In genomic region chr4:123343400-123344060, GRCh38 we compare ENCODE assay signal across 23 cellular contexts. TPM values are rescaled to one million over a fixed set of nuclear protein-coding genes. Genes with fewer than 3 reads are reported as not detected.
DNase-seq lines count a peak whose midpoint lies in the region; ATAC-seq and TF ChIP-seq lines count a peak whose summit lies in the region.
"Had no signal": no experiment of that assay in that cellular context is flagged by ENCODE, and none has a peak within 500 bp of the region (broad histone marks: within the 10 kb centered on the region; RNA-seq: fewer than 3 reads in every experiment).

No MANE protein-coding gene starts in this region.

- peaks cover 26% of the 10 kb centered on the region for H3K4me1 Mint-ChIP-seq in GM23338
- H3K4me1 Mint-ChIP-seq: IgD-negative memory B cell had no signal

- no peak for TF ChIP-seq CTCF in GM23338 (conservative IDR thresholded peaks at IDR 0.05; ENCODE audit: low read depth in 2 of 2)
- no peak for TF ChIP-seq CTCF in fibroblast of pulmonary artery (IDR thresholded peaks at IDR 0.05; ENCODE audit: low read length, missing control alignments)
- TF ChIP-seq CTCF in psoas muscle (IDR thresholded peaks at IDR 0.05) = no peak

- H3K36me3 Mint-ChIP-seq in GM23338 (ENCODE audit: low read depth) = no peaks in the 10 kb centered on the region
- H3K36me3 Mint-ChIP-seq: IgD-negative memory B cell, natural killer cell, WTC11 had no signal

- H4K8ac ChIP-seq in trophoblast cell (ENCODE audit: low read depth, low read length) = no peak overlapping the region

- no peak overlapping the region for H2BK5ac ChIP-seq in trophoblast cell (ENCODE audit: low read depth, low read length, poor library complexity)

- H3F3A ChIP-seq in GM23338 (replicated peaks; ENCODE audit: low read depth) = no peaks in the 10 kb centered on the region

- H3K9me3 ChIP-seq in psoas muscle = no peaks in the 10 kb centered on the region
- H3K9me3 ChIP-seq in trophoblast cell (ENCODE audit: insufficient read depth, low read depth, low read length) = no peaks in the 10 kb centered on the region

- H3K9ac ChIP-seq in trophoblast cell (ENCODE audit: low read length) = no peak overlapping the region

- ATAC-seq in GM23338 (no peak), psoas muscle (no peak), HG03469 (IDR thresholded peaks at IDR 0.05; ENCODE audit: unreplicated experiment) (no peak)
- ATAC-seq: natural killer cell, WTC11 had no signal

- H3K4me1 ChIP-seq in GM23338 (ENCODE audit: insufficient read depth) (peaks cover 8% of the 10 kb centered on the region; the same call in 1 of the 2 replicates), psoas muscle (peaks cover 9% of the 10 kb centered on the region), trophoblast cell (ENCODE audit: control insufficient read depth in 1 of 2, insufficient read depth in 2 of 2, low read length in 2 of 2) (no peaks in the 10 kb centered on the region)

- H3K9me2 ChIP-seq in GM23338 (ENCODE audit: insufficient read depth) = no peaks in the 10 kb centered on the region

- DNase-seq in GM23338 (ENCODE audit: low spot score) (no peak), MV-4-11 (lab: John Stamatoyannopoulos, UW) (peak; percentile 29), fibroblast of pulmonary artery (ENCODE audit: low read depth) (peak; percentile 77), psoas muscle (no peak), NCI-H2107 treated with DMSO at 0.1 percent for 48 hours (lab: John Stamatoyannopoulos, UW; ENCODE audit: unreplicated experiment) (no peak), trophoblast cell (no peak)
- DNase-seq: activated CD4-positive, alpha-beta T cell treated with anti-CD3 and anti-CD28 coated beads, Interleukin-2, amount 50 U/mL, for 48 hours; amniotic stem cell; central memory CD4-positive, alpha-beta T cell; DMS 273 treated with DMSO at 0.1 percent for 48 hours; natural killer cell; NCI-H187 treated with DMSO at 0.1 percent for 48 hours; NCI-H2227 treated with DMSO at 0.1 percent for 48 hours; NCI-H774; PC-9; SJCRH30; stimulated activated CD4-positive, alpha-beta T cell treated with anti-CD3 and anti-CD28 coated beads, Interleukin-4, amount 100 ng/mL, for 4 hours; T-helper 2 cell had no signal

- H3K79me2 ChIP-seq in GM23338 (replicated peaks; ENCODE audit: insufficient read depth) = no peaks in the 10 kb centered on the region
- H3K79me2 ChIP-seq in trophoblast cell (ENCODE audit: control insufficient read depth, insufficient read depth, low read length, poor library complexity) = no peaks in the 10 kb centered on the region

- intact Hi-C loops in psoas muscle (cut with DNase I) = no loop called here

- no peak overlapping the region for H3K18ac ChIP-seq in trophoblast cell (ENCODE audit: low read length)

- H3K27me3 Mint-ChIP-seq in GM23338 (ENCODE audit: insufficient read depth, low read depth, poor library complexity) = peaks cover 10% of the 10 kb centered on the region
- H3K27me3 Mint-ChIP-seq: IgD-negative memory B cell had no signal

- H3K4me3 Mint-ChIP-seq in GM23338 = no peak overlapping the region
- H3K4me3 Mint-ChIP-seq: IgD-negative memory B cell, natural killer cell, WTC11 had no signal

- no peak overlapping the region for H3K4ac ChIP-seq in trophoblast cell (ENCODE audit: low read depth, low read length)

- no peak overlapping the region for H2BK12ac ChIP-seq in trophoblast cell (ENCODE audit: low read length)

- H3K79me1 ChIP-seq in trophoblast cell (ENCODE audit: low read length) = no peaks in the 10 kb centered on the region

- H3K27me3 ChIP-seq in GM23338 (ENCODE audit: insufficient read depth) = no peaks in the 10 kb centered on the region
- H3K27me3 ChIP-seq in psoas muscle (ENCODE audit: insufficient read depth in 3 of 3, low read length in 2 of 3) = no peaks in the 10 kb centered on the region
- H3K27me3 ChIP-seq in trophoblast cell (ENCODE audit: insufficient read depth, low read length) = no peaks in the 10 kb centered on the region
- H3K27me3 ChIP-seq: SJCRH30 had no signal

- H3K27ac Mint-ChIP-seq in GM23338 = no peak overlapping the region
- H3K27ac Mint-ChIP-seq: IgD-negative memory B cell, natural killer cell, WTC11 had no signal

- H3K14ac ChIP-seq in trophoblast cell (ENCODE audit: low read length) = no peak overlapping the region

- WGBS in psoas muscle, 3 donors = 80 to 86% (median 83%) methylated on average over 13 of the region's 13 CpGs
- WGBS in trophoblast cell (ENCODE audit: extremely low coverage, insufficient coverage, insufficient read length) = no CpG with 5 or more reads among the region's 13 CpGs

- H3K4me2 ChIP-seq in GM23338 (no peak overlapping the region), trophoblast cell (ENCODE audit: low read length) (no peak overlapping the region)
- H3K4me2 ChIP-seq: PC-9 had no signal

- H2BK120ac ChIP-seq in trophoblast cell (ENCODE audit: insufficient read depth, low read length, poor library complexity) = no peak overlapping the region

- H3K4me3 ChIP-seq in GM23338 = no peak overlapping the region
- H3K4me3 ChIP-seq in fibroblast of pulmonary artery (replicated peaks; ENCODE audit: low read depth, low read length) = no peak overlapping the region
- H3K4me3 ChIP-seq in psoas muscle = no peak overlapping the region
- no peak overlapping the region for H3K4me3 ChIP-seq in trophoblast cell (ENCODE audit: low read depth, low read length)
- H3K4me3 ChIP-seq: PC-9, SJCRH30 had no signal

- H3K36me3 ChIP-seq in GM23338 (ENCODE audit: insufficient read depth) = no peaks in the 10 kb centered on the region
- H3K36me3 ChIP-seq in psoas muscle (ENCODE audit: insufficient read depth in 1 of 2, low read depth in 1 of 2) = no peaks in the 10 kb centered on the region
- no peaks in the 10 kb centered on the region for H3K36me3 ChIP-seq in trophoblast cell (ENCODE audit: control insufficient read depth in 1 of 2, insufficient read depth in 2 of 2, low read length in 2 of 2)
- H3K36me3 ChIP-seq: SJCRH30 had no signal

- no peak overlapping the region for H4K91ac ChIP-seq in trophoblast cell (ENCODE audit: low read depth, low read length)

- H4K12ac ChIP-seq in trophoblast cell (ENCODE audit: low read depth, low read length) = no peak overlapping the region

- H3K23ac ChIP-seq in trophoblast cell (ENCODE audit: low read length) = no peak overlapping the region

- H4K20me1 ChIP-seq in GM23338 (replicated peaks; ENCODE audit: insufficient read depth) = no peaks in the 10 kb centered on the region

- no peak overlapping the region for H2AK5ac ChIP-seq in trophoblast cell (ENCODE audit: low read length)

- H3K27ac ChIP-seq in GM23338 (ENCODE audit: low read depth) = no peak overlapping the region
- peak overlapping the region; percentile 4 for H3K27ac ChIP-seq in psoas muscle
- no peak overlapping the region for H3K27ac ChIP-seq in trophoblast cell (ENCODE audit: low read depth, low read length)
- H3K27ac ChIP-seq: C4-2B, epithelial cell of prostate, PC-9, SJCRH30 had no signal

- H2AFZ ChIP-seq in GM23338 (0 out of 2 replicates have a peak overlapping the region, but pooled peaks have one; percentile 43), trophoblast cell (ENCODE audit: insufficient read depth, low read length, poor library complexity) (no peak overlapping the region)
- H2AFZ ChIP-seq: PC-9 had no signal

- no peaks in the 10 kb centered on the region for H3K9me3 Mint-ChIP-seq in GM23338
- H3K9me3 Mint-ChIP-seq: IgD-negative memory B cell, natural killer cell, WTC11 had no signal

TF ChIP-seq in GM23338, 12 proteins besides CTCF, POLR2A, EP300 and RAD21 (continues in another document):
- TF ChIP-seq POLR2AphosphoS5 (IDR thresholded peaks at IDR 0.05; ENCODE audit: low read depth) = no peak
- no peak for TF ChIP-seq EZH2phosphoT487 (IDR thresholded peaks at IDR 0.05; ENCODE audit: unreplicated experiment)
- TF ChIP-seq, protein P1, sequence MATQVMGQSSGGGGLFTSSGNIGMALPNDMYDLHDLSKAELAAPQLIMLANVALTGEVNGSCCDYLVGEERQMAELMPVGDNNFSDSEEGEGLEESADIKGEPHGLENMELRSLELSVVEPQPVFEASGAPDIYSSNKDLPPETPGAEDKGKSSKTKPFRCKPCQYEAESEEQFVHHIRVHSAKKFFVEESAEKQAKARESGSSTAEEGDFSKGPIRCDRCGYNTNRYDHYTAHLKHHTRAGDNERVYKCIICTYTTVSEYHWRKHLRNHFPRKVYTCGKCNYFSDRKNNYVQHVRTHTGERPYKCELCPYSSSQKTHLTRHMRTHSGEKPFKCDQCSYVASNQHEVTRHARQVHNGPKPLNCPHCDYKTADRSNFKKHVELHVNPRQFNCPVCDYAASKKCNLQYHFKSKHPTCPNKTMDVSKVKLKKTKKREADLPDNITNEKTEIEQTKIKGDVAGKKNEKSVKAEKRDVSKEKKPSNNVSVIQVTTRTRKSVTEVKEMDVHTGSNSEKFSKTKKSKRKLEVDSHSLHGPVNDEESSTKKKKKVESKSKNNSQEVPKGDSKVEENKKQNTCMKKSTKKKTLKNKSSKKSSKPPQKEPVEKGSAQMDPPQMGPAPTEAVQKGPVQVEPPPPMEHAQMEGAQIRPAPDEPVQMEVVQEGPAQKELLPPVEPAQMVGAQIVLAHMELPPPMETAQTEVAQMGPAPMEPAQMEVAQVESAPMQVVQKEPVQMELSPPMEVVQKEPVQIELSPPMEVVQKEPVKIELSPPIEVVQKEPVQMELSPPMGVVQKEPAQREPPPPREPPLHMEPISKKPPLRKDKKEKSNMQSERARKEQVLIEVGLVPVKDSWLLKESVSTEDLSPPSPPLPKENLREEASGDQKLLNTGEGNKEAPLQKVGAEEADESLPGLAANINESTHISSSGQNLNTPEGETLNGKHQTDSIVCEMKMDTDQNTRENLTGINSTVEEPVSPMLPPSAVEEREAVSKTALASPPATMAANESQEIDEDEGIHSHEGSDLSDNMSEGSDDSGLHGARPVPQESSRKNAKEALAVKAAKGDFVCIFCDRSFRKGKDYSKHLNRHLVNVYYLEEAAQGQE (IDR thresholded peaks at IDR 0.05; ENCODE audit: unreplicated experiment) = no peak
- no peak for TF ChIP-seq NANOG (IDR thresholded peaks at IDR 0.05; ENCODE audit: borderline replicate concordance)
- no peak for TF ChIP-seq JUNB (IDR thresholded peaks at IDR 0.05; ENCODE audit: unreplicated experiment)

RNA-seq across cellular contexts. Expression of gene SPRY1, which starts 53.1 kb away (rescaled TPM):
- total RNA-seq in GM23338 (2014; rRNA removed; shearing (Covaris generic)) = 62.8 and 67.2 TPM in 2 replicates
- polyA plus RNA-seq in GM23338 (2016; fragmentation: Nextera tagmentation; extraction: Ambion mirVana) (103 and 110 TPM in 2 replicates), psoas muscle (10 to 100 TPM; 19.2 to 24.6 (median 22.9) TPM)
- 100 to 1,000 TPM in 2 of 4 donors, 10 to 100 TPM in 2; 41.1 to 104 (median 96.9) TPM for total RNA-seq in psoas muscle
- 3.3 and 3.5 TPM in 2 replicates for polyA plus RNA-seq in trophoblast cell (2013)
- polyA plus RNA-seq: IgD-negative memory B cell had no signal

Comparison
In these comparisons a context has a peak if more than half of its experiments do, and no peak if none do; other contexts are left out.
1. DNase-seq: peak in MV-4-11 (single experiment) and fibroblast of pulmonary artery (single experiment); none in GM23338 (single experiment), psoas muscle (0 of 2), NCI-H2107 treated with DMSO at 0.1 percent for 48 hours (single experiment) and trophoblast cell (0 of 2).